5 cellular contexts compared by ENCODE assay signal in the genomic region with DNA sequence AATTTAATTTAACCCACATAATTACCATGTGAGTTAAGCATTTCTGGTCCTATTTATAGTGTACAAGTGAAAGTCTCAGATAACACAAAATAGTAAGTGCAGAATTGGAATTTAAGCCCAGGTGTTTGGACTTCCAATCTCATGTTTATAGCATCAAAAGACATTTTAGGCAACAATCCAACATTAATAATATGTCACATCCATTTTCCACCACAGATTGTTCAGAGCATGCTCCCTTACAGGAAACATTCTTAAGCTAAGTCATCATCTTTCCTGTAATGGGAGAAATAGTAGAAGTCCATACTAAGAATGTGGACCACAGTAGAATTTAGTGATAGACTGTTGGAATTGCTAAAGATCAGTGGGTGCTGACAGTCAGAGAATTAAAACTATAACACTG. TPM values are rescaled to one million over a fixed set of nuclear protein-coding genes. Genes with fewer than 3 reads are reported as not detected.
"Had no signal": no experiment of that assay in that cellular context is flagged by ENCODE, and none has a peak within 500 bp of the region (broad histone marks: within the 10 kb centered on the region; RNA-seq: fewer than 3 reads in every experiment).

No MANE protein-coding gene starts in this region.

RNA-seq across cellular contexts. Expression of gene GRM5, which starts 45.7 kb away (rescaled TPM):
- total RNA-seq: activated naive CD4-positive, alpha-beta T cell treated with anti-CD3 and anti-CD28 coated beads, Interleukin-2, amount 50 U/mL, for 72 hours; activated T-cell treated with anti-CD3 and anti-CD28 coated beads, Interleukin-2, amount 50 U/mL, for 72 hours; left ventricle myocardium superior had no signal
- polyA plus RNA-seq: mammary epithelial cell, small intestine had no signal
